16 cellular contexts compared by ENCODE assay signal in the genomic region with DNA sequence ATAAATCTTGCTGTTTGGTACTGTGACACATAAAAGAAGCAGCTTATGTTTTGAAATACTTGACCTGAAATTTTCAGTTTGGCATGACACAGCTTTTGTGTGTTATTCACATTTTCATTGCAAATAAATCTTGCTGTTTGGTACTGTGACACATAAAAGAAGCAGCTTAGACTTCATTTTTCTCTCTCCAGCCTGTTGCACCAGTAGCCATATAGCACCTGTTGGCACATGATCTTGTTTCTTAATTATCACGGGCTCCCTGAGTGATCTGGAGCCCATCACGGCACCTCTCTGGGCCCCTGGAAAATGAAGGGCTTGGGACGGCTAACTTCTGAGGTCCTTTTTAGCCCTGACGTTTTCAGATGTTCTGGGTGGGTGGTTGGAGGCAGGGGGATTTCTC.
A peak's percentile ranks its signal among the peaks of the same experiment; 100 is the strongest.
DNase-seq lines count a peak whose midpoint lies in the region; ATAC-seq and TF ChIP-seq lines count a peak whose summit lies in the region.
"Had no signal": no experiment of that assay in that cellular context is flagged by ENCODE, and none has a peak within 500 bp of the region (broad histone marks: within the 10 kb centered on the region; RNA-seq: fewer than 3 reads in every experiment).

No MANE protein-coding gene starts in this region.

- CTCF ChIA-PET in HEK293 (lab: Yijun Ruan, JAX), result no interaction called here
- CTCF ChIA-PET in GM10248 (lab: Yijun Ruan, JAX), result interaction anchor here (1.5 kb wide), 1 partner anchor 12 kb away, joined by 5 read pairs; no protein-coding TSS in a partner anchor

- DNase-seq in omental fat pad (ENCODE audit: low spot score) (no peak), GM10248 (ENCODE audit: extremely low spot score) (no peak), A172 (ENCODE audit: low spot score) (no peak)
- DNase-seq: CD4-positive, alpha-beta memory T cell; DMS153; DMS79; GDM1; HCEC 1CT; KBM-7 had no signal

- no peaks in the 10 kb centered on the region for H3K9me3 ChIP-seq in HEK293 (ENCODE audit: control insufficient read depth, insufficient read depth, low read depth, low read length)
- H3K9me3 ChIP-seq: BLaER1 had no signal

- H3K4me3 ChIP-seq in HEK293 (ENCODE audit: low read depth, low read length), result no peak overlapping the region
- H3K4me3 ChIP-seq: BLaER1, GM23338 had no signal

- H3K36me3 ChIP-seq in HEK293 (ENCODE audit: control insufficient read depth in 2 of 2, insufficient read depth in 1 of 2, low read length in 2 of 2), result no peaks in the 10 kb centered on the region
- H3K36me3 ChIP-seq: BLaER1 had no signal

- no peaks in the 10 kb centered on the region for H3K4me1 ChIP-seq in HEK293 (ENCODE audit: control insufficient read depth, insufficient read depth, low read length)
- H3K4me1 ChIP-seq: BLaER1 had no signal

- peak; percentile 11 for ATAC-seq in esophagus mucosa
- ATAC-seq in omental fat pad (ENCODE audit: low FRiP score), result peak; percentile 74
- ATAC-seq in GM21526 (IDR thresholded peaks at IDR 0.05; ENCODE audit: low FRiP score, unreplicated experiment), result no peak
- no peak for ATAC-seq in HG03135 (IDR thresholded peaks at IDR 0.05; ENCODE audit: unreplicated experiment)
- ATAC-seq: GM23338, HepG2 had no signal

- POLR2A ChIA-PET in HEK293 (lab: Yijun Ruan, JAX) (no interaction called here), GM10248 (lab: Yijun Ruan, JAX) (no interaction called here)

- no peak overlapping the region for H3K27ac ChIP-seq in HEK293 (ENCODE audit: extremely low read depth, low read depth, low read length)
- H3K27ac ChIP-seq: BLaER1 had no signal

- TF ChIP-seq CTCF in HEK293 (tag by site-specific recombination; IDR thresholded peaks at IDR 0.05), result no peak
- no peak for TF ChIP-seq CTCF in omental fat pad (IDR thresholded peaks at IDR 0.05)
- TF ChIP-seq CTCF in GM10248 (IDR thresholded peaks at IDR 0.05; ENCODE audit: control extremely low read depth, extremely low read depth, low read depth, missing control alignments), result no peak

TF ChIP-seq in HEK293, 187 proteins besides CTCF, POLR2A, EP300 and RAD21:
- no peak for TF ChIP-seq ZNF391 (tag by site-specific recombination; IDR thresholded peaks at IDR 0.05; ENCODE audit: borderline replicate concordance, low read depth)
- TF ChIP-seq SCRT2 (tag by site-specific recombination; IDR thresholded peaks at IDR 0.05), result peak; percentile 54
- TF ChIP-seq ZNF324 (tag by site-specific recombination; IDR thresholded peaks at IDR 0.05), result no peak

Comparison
In these comparisons a context has a peak if more than half of its experiments do, and no peak if none do; other contexts are left out.
1. ATAC-seq: peak in esophagus mucosa (single experiment) and omental fat pad (single experiment); none in GM21526 (single experiment) and HG03135 (single experiment).